Comparison of ENCODE assay signal across 6 cellular contexts in genomic region chr12:120261951-120262851, GRCh38. TPM values are rescaled to one million over a fixed set of nuclear protein-coding genes. Genes with fewer than 3 reads are reported as not detected.
DNase-seq lines count a peak whose midpoint lies in the region; ATAC-seq and TF ChIP-seq lines count a peak whose summit lies in the region.

No MANE protein-coding gene starts in this region.

- CTCF ChIA-PET in activated CD4-positive, alpha-beta T cell treated with anti-CD3 and anti-CD28 coated beads for 36 hours (lab: Charles Lee) = interaction anchor here (1.0 to 24.9 kb wide), 8 partner anchors 7 to 34 kb away, joined by 3 to 518 read pairs (median 7); no protein-coding TSS in a partner anchor

- peak; percentile 45 for ATAC-seq in activated CD4-positive, alpha-beta T cell treated with anti-CD3 and anti-CD28 coated beads for 36 hours

- H3K4me1 Mint-ChIP-seq in activated CD4-positive, alpha-beta T cell treated with anti-CD3 and anti-CD28 coated beads for 36 hours = peaks cover 76% of the 10 kb centered on the region

- H3K9me3 Mint-ChIP-seq in activated CD4-positive, alpha-beta T cell treated with anti-CD3 and anti-CD28 coated beads for 36 hours (ENCODE audit: low read depth) = no peaks in the 10 kb centered on the region

- no peak for TF ChIP-seq CTCF in foreskin fibroblast (IDR thresholded peaks at IDR 0.05; ENCODE audit: low read depth, low read length)

- peak overlapping the region; percentile 95 for H3K4me3 Mint-ChIP-seq in activated CD4-positive, alpha-beta T cell treated with anti-CD3 and anti-CD28 coated beads for 36 hours

- peak; percentile 45 for DNase-seq in activated CD4-positive, alpha-beta T cell treated with anti-CD3 and anti-CD28 coated beads for 36 hours
- no peak for DNase-seq in activated CD4-positive, alpha-beta T cell treated with anti-CD3 and anti-CD28 coated beads for 1 hour
- peak in 1 of 2 donors; percentile 62 for DNase-seq in foreskin fibroblast
- no peak for DNase-seq in SIG-M5 treated with dmso at 0.1 percent for 504 hours (lab: John Stamatoyannopoulos, UW; ENCODE audit: unreplicated experiment)
- DNase-seq in GM03348 (ENCODE audit: low spot score) = no peak

- H3K4me3 ChIP-seq in foreskin fibroblast (ENCODE audit: low read depth in 1 of 2, low read length in 2 of 2) = peak overlapping the region; percentile 88 to 93

- intact Hi-C loops in activated CD4-positive, alpha-beta T cell treated with anti-CD3 and anti-CD28 coated beads for 36 hours (cut with DNase I, micrococcal nuclease) = loop anchor here in 1 of 2 experiments (1.0 kb wide), 1 partner anchor 10 kb away; no protein-coding TSS in a partner anchor

- H3K36me3 Mint-ChIP-seq in activated CD4-positive, alpha-beta T cell treated with anti-CD3 and anti-CD28 coated beads for 36 hours (ENCODE audit: low read depth) = peaks cover 16% of the 10 kb centered on the region

- peak overlapping the region; percentile 28 for H3K27ac ChIP-seq in temporal lobe (ENCODE audit: low read depth, low read length)

- POLR2A ChIA-PET in activated CD4-positive, alpha-beta T cell treated with anti-CD3 and anti-CD28 coated beads for 36 hours (lab: Charles Lee) = interaction anchor here (0.5 to 7.3 kb wide), 8 partner anchors 21 to 143 kb away, joined by 3 to 117 read pairs (median 6); partner anchors contain the start of genes RNU4-1, RNU4-2 and RPLP0

- no peaks in the 10 kb centered on the region for H3K27me3 Mint-ChIP-seq in activated CD4-positive, alpha-beta T cell treated with anti-CD3 and anti-CD28 coated beads for 36 hours

- H3K27ac Mint-ChIP-seq in activated CD4-positive, alpha-beta T cell treated with anti-CD3 and anti-CD28 coated beads for 36 hours = peak overlapping the region; percentile 88

RNA-seq across cellular contexts. Expression of gene PXN, which starts 3.3 kb away (rescaled TPM):
- 100 to 1,000 TPM in 1 of 2 experiments, 10 to 100 TPM in 1; 74.5 to 104 TPM for total RNA-seq in activated CD4-positive, alpha-beta T cell treated with anti-CD3 and anti-CD28 coated beads for 36 hours
- 4.9 TPM for total RNA-seq in temporal lobe

RNA-seq across cellular contexts. Expression of gene RNU4-2, which starts 29.5 kb away (rescaled TPM):
- total RNA-seq in activated CD4-positive, alpha-beta T cell treated with anti-CD3 and anti-CD28 coated beads for 36 hours = 1,000 to 10,000 TPM in 1 of 2 experiments, 100 to 1,000 TPM in 1; 385 to 1,689 TPM
- total RNA-seq in temporal lobe = under 0.01 TPM

RNA-seq across cellular contexts. Expression of gene RNU4-1, which starts 30.8 kb away (rescaled TPM):
- total RNA-seq in activated CD4-positive, alpha-beta T cell treated with anti-CD3 and anti-CD28 coated beads for 36 hours = 1,000 to 10,000 TPM in 1 of 2 experiments, 100 to 1,000 TPM in 1; 323 to 1,150 TPM
- under 0.01 TPM for total RNA-seq in temporal lobe

RNA-seq across cellular contexts. Expression of gene SIRT4, which starts 39.9 kb away (rescaled TPM):
- 1 to 10 TPM; 2.2 to 4.0 TPM for total RNA-seq in activated CD4-positive, alpha-beta T cell treated with anti-CD3 and anti-CD28 coated beads for 36 hours
- 3.9 TPM for total RNA-seq in temporal lobe

Comparison
In these comparisons a context has a peak if more than half of its experiments do, and no peak if none do; other contexts are left out.
1. RNA of gene PXN, which starts 3.3 kb away (total RNA-seq): 74.5 to 104 TPM in activated CD4-positive, alpha-beta T cell treated with anti-CD3 and anti-CD28 coated beads for 36 hours; 4.9 TPM in temporal lobe (single experiment); every median in the first group is over 10 times any median in the second.
2. RNA of gene RNU4-2, which starts 29.5 kb away (total RNA-seq): 385 to 1,689 TPM in activated CD4-positive, alpha-beta T cell treated with anti-CD3 and anti-CD28 coated beads for 36 hours; under 0.01 TPM in temporal lobe (single experiment); every median in the first group is over 100 times any median in the second.
3. RNA of gene RNU4-1, which starts 30.8 kb away (total RNA-seq): 323 to 1,150 TPM in activated CD4-positive, alpha-beta T cell treated with anti-CD3 and anti-CD28 coated beads for 36 hours; under 0.01 TPM in temporal lobe (single experiment); every median in the first group is over 100 times any median in the second.